In the genomic region with DNA sequence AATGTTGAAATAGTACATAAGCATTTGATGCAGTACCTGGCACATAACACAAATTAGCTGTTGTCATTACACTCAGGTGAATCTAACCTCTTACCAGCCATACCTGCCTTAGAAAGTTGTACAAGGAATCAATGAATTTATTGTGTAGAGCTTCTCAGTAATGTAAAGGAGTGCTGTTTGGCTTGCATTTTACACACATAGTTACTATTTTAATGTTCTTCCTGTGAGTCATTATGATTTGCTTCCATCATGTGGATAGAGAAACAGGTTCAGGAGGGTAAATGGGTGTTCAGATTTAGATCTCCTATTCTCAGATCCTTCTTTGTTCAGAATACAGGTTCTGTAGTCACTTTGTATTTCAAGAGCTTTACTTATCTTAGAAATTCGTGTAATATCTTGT, we compare ENCODE assay signal across 24 cellular contexts. TPM values are rescaled to one million over a fixed set of nuclear protein-coding genes. Genes with fewer than 3 reads are reported as not detected.
DNase-seq lines count a peak whose midpoint lies in the region; ATAC-seq and TF ChIP-seq lines count a peak whose summit lies in the region.
"Had no signal": no experiment of that assay in that cellular context is flagged by ENCODE, and none has a peak within 500 bp of the region (broad histone marks: within the 10 kb centered on the region; RNA-seq: fewer than 3 reads in every experiment).

No MANE protein-coding gene starts in this region.

- no peak overlapping the region for H2BK5ac ChIP-seq in trophoblast cell (ENCODE audit: low read depth, low read length, poor library complexity)

- DNase-seq in ELR (ENCODE audit: low read depth) (peak; percentile 57), LHCN-M2 (ENCODE audit: low read depth) (peak; percentile 5), amniotic epithelial cell (ENCODE audit: low read depth) (peak; percentile 17), foreskin keratinocyte (peak; percentile 29 to 62), trophoblast cell (no peak), hepatocyte (ENCODE audit: low spot score) (no peak), NCI-H1436 treated with DMSO at 0.1 percent for 48 hours (lab: John Stamatoyannopoulos, UW) (no peak)
- DNase-seq: activated CD4-positive, alpha-beta T cell treated with anti-CD3 and anti-CD28 coated beads, Interleukin-2, amount 50 U/mL, for 48 hours; activated naive CD4-positive, alpha-beta T cell treated with anti-CD3 and anti-CD28 coated beads for 36 hours; activated T-cell treated with anti-CD3 and anti-CD28 coated beads, Interleukin-2, amount 50 U/mL, for 1 hour; CD4-positive, alpha-beta T cell; DMS79; effector CD8-positive, alpha-beta T cell; left ventricle myocardium superior; MG63; NCI-H146; psoas muscle; SJCRH30; small intestine; stimulated activated CD4-positive, alpha-beta T cell treated with anti-CD3 and anti-CD28 coated beads, Interleukin-4, amount 100 ng/mL, for 1 hour; T-helper 2 cell; WERI-Rb-1 had no signal

- H3K4me1 ChIP-seq in foreskin keratinocyte: peaks cover 13% of the 10 kb centered on the region
- H3K4me1 ChIP-seq in trophoblast cell (ENCODE audit: control insufficient read depth in 1 of 2, insufficient read depth in 2 of 2, low read length in 2 of 2): peaks cover 0 to 3% of the 10 kb centered on the region in 2 experiments
- H3K4me1 ChIP-seq in hepatocyte (ENCODE audit: insufficient read depth): peaks cover 6% of the 10 kb centered on the region
- H3K4me1 ChIP-seq: psoas muscle, SJCRH30 had no signal

- H3K79me1 ChIP-seq in trophoblast cell (ENCODE audit: low read length): no peaks in the 10 kb centered on the region

- H4K12ac ChIP-seq in trophoblast cell (ENCODE audit: low read depth, low read length): no peak overlapping the region

- peaks cover 0 to 2% of the 10 kb centered on the region in 2 experiments for H3K36me3 ChIP-seq in trophoblast cell (ENCODE audit: control insufficient read depth in 1 of 2, insufficient read depth in 2 of 2, low read length in 2 of 2)
- H3K36me3 ChIP-seq in hepatocyte (replicated peaks; ENCODE audit: insufficient read depth, low read depth): no peaks in the 10 kb centered on the region
- H3K36me3 ChIP-seq: neural progenitor cell, SJCRH30, WERI-Rb-1 had no signal

- H2AFZ ChIP-seq in trophoblast cell (ENCODE audit: insufficient read depth, low read length, poor library complexity): no peak overlapping the region
- no peak overlapping the region for H2AFZ ChIP-seq in hepatocyte
- H2AFZ ChIP-seq: neural progenitor cell had no signal

- H3K27ac ChIP-seq in foreskin keratinocyte (peak overlapping the region; percentile 16), trophoblast cell (ENCODE audit: low read depth, low read length) (no peak overlapping the region), hepatocyte (no peak overlapping the region)
- H3K27ac ChIP-seq: neural progenitor cell, psoas muscle, SJCRH30, WERI-Rb-1 had no signal

- H3K79me2 ChIP-seq in trophoblast cell (ENCODE audit: control insufficient read depth, insufficient read depth, low read length, poor library complexity) (no peaks in the 10 kb centered on the region), hepatocyte (no peaks in the 10 kb centered on the region)

- no peak overlapping the region for H3K4me3 ChIP-seq in trophoblast cell (ENCODE audit: low read depth, low read length)
- no peak overlapping the region for H3K4me3 ChIP-seq in hepatocyte
- H3K4me3 ChIP-seq: MG63, neural progenitor cell, psoas muscle, SJCRH30 had no signal

- no peaks in the 10 kb centered on the region for H3K9me3 ChIP-seq in trophoblast cell (ENCODE audit: insufficient read depth, low read depth, low read length)
- no peaks in the 10 kb centered on the region for H3K9me3 ChIP-seq in hepatocyte (ENCODE audit: low read depth)
- H3K9me3 ChIP-seq: MG63, psoas muscle, SJCRH30 had no signal

- no peak overlapping the region for H4K91ac ChIP-seq in trophoblast cell (ENCODE audit: low read depth, low read length)

- H3K4ac ChIP-seq in trophoblast cell (ENCODE audit: low read depth, low read length): no peak overlapping the region

- no peak overlapping the region for H3K14ac ChIP-seq in trophoblast cell (ENCODE audit: low read length)

- no peak overlapping the region for H2BK120ac ChIP-seq in trophoblast cell (ENCODE audit: insufficient read depth, low read length, poor library complexity)

- H3K23ac ChIP-seq in trophoblast cell (ENCODE audit: low read length): no peak overlapping the region

- no CpG with 5 or more reads among the region's 1 CpG for WGBS in trophoblast cell (ENCODE audit: extremely low coverage, insufficient coverage, insufficient read length)
- 20% methylated on average over 1 of the region's 1 CpG for WGBS in hepatocyte (ENCODE audit: low lambda C conversion rate, missing lambda C conversion rate)

- H3K9ac ChIP-seq in trophoblast cell (ENCODE audit: low read length): no peak overlapping the region
- H3K9ac ChIP-seq: neural progenitor cell had no signal

- H4K20me1 ChIP-seq in hepatocyte (ENCODE audit: insufficient read depth, poor library complexity, severe bottlenecking): no peaks in the 10 kb centered on the region

- TF ChIP-seq CTCF in foreskin keratinocyte (conservative IDR thresholded peaks at IDR 0.05): peak; percentile 34
- TF ChIP-seq CTCF in hepatocyte (IDR thresholded peaks at IDR 0.05; ENCODE audit: poor library complexity): no peak

- no peak overlapping the region for H2BK12ac ChIP-seq in trophoblast cell (ENCODE audit: low read length)

- H4K8ac ChIP-seq in trophoblast cell (ENCODE audit: low read depth, low read length): no peak overlapping the region

- ATAC-seq in foreskin keratinocyte (peak; percentile 51), HG02973 (IDR thresholded peaks at IDR 0.05; ENCODE audit: unreplicated experiment) (no peak)
- ATAC-seq: left ventricle myocardium superior, psoas muscle had no signal

- H3K27me3 ChIP-seq in foreskin keratinocyte (no peaks in the 10 kb centered on the region), trophoblast cell (ENCODE audit: insufficient read depth, low read length) (no peaks in the 10 kb centered on the region), hepatocyte (no peaks in the 10 kb centered on the region)
- H3K27me3 ChIP-seq: MG63, neural progenitor cell, SJCRH30 had no signal

- H2AK5ac ChIP-seq in trophoblast cell (ENCODE audit: low read length): no peak overlapping the region

- no peak overlapping the region for H3K4me2 ChIP-seq in trophoblast cell (ENCODE audit: low read length)
- no peak overlapping the region for H3K4me2 ChIP-seq in hepatocyte
- H3K4me2 ChIP-seq: neural progenitor cell had no signal

- H3K9me2 ChIP-seq in hepatocyte (replicated peaks; ENCODE audit: insufficient read depth): no peaks in the 10 kb centered on the region

- no peak overlapping the region for H3K18ac ChIP-seq in trophoblast cell (ENCODE audit: low read length)

RNA-seq across cellular contexts. Expression of a gene that starts 27.6 kb away (rescaled TPM):
- 15.6 and 19.5 TPM in 2 replicates for total RNA-seq in LHCN-M2 (2014; rRNA removed)
- polyA plus RNA-seq in LHCN-M2 (2012): 9.4 TPM
- total RNA-seq in foreskin keratinocyte: 20.2 and 21.4 TPM in 2 replicates
- polyA plus RNA-seq in foreskin keratinocyte: 24.3 and 26.4 TPM in 2 replicates
- polyA plus RNA-seq in trophoblast cell (2013): 22.5 and 22.6 TPM in 2 replicates
- total RNA-seq in hepatocyte: 19.8 and 27.0 TPM in 2 replicates
- 41.4 and 42.2 TPM in 2 replicates for polyA plus RNA-seq in hepatocyte

RNA-seq across cellular contexts. Expression of a gene that starts 41.2 kb away (rescaled TPM):
- total RNA-seq in LHCN-M2 (2014; rRNA removed) (14.1 and 16.9 TPM in 2 replicates), foreskin keratinocyte (10.6 and 11.1 TPM in 2 replicates), hepatocyte (12.5 and 15.8 TPM in 2 replicates)
- polyA plus RNA-seq in LHCN-M2 (2012): 9.8 TPM
- polyA plus RNA-seq in foreskin keratinocyte (10.7 and 11.5 TPM in 2 replicates), hepatocyte (14.3 and 30.2 TPM in 2 replicates)
- polyA plus RNA-seq in trophoblast cell (2013): 8.5 and 9.2 TPM in 2 replicates

Comparison
In these comparisons a context has a peak if more than half of its experiments do, and no peak if none do; other contexts are left out.
1. DNase-seq: peak in ELR (single experiment), LHCN-M2 (single experiment), amniotic epithelial cell (single experiment) and foreskin keratinocyte (2 of 2); none in trophoblast cell (0 of 2), hepatocyte (single experiment) and NCI-H1436 treated with DMSO at 0.1 percent for 48 hours (single experiment).